Comparison of ENCODE assay signal across 10 cellular contexts in genomic region chr5:180391276-180391675, GRCh38.
"Had no signal": no experiment of that assay in that cellular context is flagged by ENCODE, and none has a peak within 500 bp of the region (broad histone marks: within the 10 kb centered on the region; RNA-seq: fewer than 3 reads in every experiment).

No MANE protein-coding gene starts in this region.

- ATAC-seq: heart right ventricle; left lobe of liver; mucosa of descending colon; naive thymus-derived CD8-positive, alpha-beta T cell had no signal

- H3K4me3 ChIP-seq: heart right ventricle, mucosa of descending colon, ovary, smooth muscle cell, uterus had no signal

- H3K36me3 ChIP-seq: heart right ventricle, ovary, uterus had no signal

- H3K9me3 ChIP-seq: heart right ventricle, mucosa of descending colon, ovary, uterus had no signal

- H3K4me1 ChIP-seq: heart right ventricle, uterus had no signal

- H3K27ac ChIP-seq: heart right ventricle, ovary, uterus had no signal

- DNase-seq: heart right ventricle; islet precursor cell; mucosa of descending colon; naive thymus-derived CD8-positive, alpha-beta T cell; ovary; stimulated activated CD4-positive, alpha-beta T cell treated with anti-CD3 and anti-CD28 coated beads, Interleukin-2, amount 100 ng/mL, for 48 hours; stimulated activated naive CD4-positive, alpha-beta T cell treated with Interleukin-2 at 50 U/mL for 16 hours; uterus had no signal

- H3K4me2 ChIP-seq: smooth muscle cell had no signal

- H3K27me3 ChIP-seq: ovary, uterus had no signal
